ENCODE assay signal across 24 cellular contexts in genomic region chr6:79404261-79404660, GRCh38.
A peak's percentile ranks its signal among the peaks of the same experiment; 100 is the strongest.
DNase-seq lines count a peak whose midpoint lies in the region; ATAC-seq, FAIRE-seq and TF ChIP-seq lines count a peak whose summit lies in the region.
"Had no signal": no experiment of that assay in that cellular context is flagged by ENCODE, and none has a peak within 500 bp of the region (broad histone marks: within the 10 kb centered on the region; RNA-seq: fewer than 3 reads in every experiment).

No MANE protein-coding gene starts in this region.

- TF ChIP-seq EP300 in H1 (IDR thresholded peaks at IDR 0.05; ENCODE audit: borderline replicate concordance in 1 of 2, low read depth in 2 of 2, low read length in 2 of 2) = no peak

- H3K27ac Mint-ChIP-seq in stimulated activated effector memory CD8-positive, alpha-beta T cell treated with anti-CD3 and anti-CD28 coated beads, Interleukin-12 subunit alpha, Interleukin-12 subunit beta, amount 100 ng/mL, for 72 hours = no peak overlapping the region
- H3K27ac Mint-ChIP-seq: CD8-positive, alpha-beta T cell had no signal

- no peak overlapping the region for H2BK5ac ChIP-seq in H1 (ENCODE audit: low read depth, low read length)

- no peak overlapping the region for H3K23ac ChIP-seq in H1 (ENCODE audit: insufficient read length)

- H4K20me1 ChIP-seq in HCT116 (ENCODE audit: insufficient read depth) (no peaks in the 10 kb centered on the region), H1 (replicated peaks in 1 of 2; ENCODE audit: control insufficient read depth in 1 of 2, insufficient read depth in 2 of 2, low read length in 2 of 2) (no peaks in the 10 kb centered on the region)
- H4K20me1 ChIP-seq: BLaER1 treated with 17β-estradiol and CSF1 and Interleukin-3, amounts not matched to agents 10 nM and 100 nM had no signal

- H4K5ac ChIP-seq in H1 (ENCODE audit: insufficient read length, low read depth, low read length) = no peak overlapping the region

- TF ChIP-seq RAD21 in HCT116 (IDR thresholded peaks at IDR 0.05; ENCODE audit: low read depth) = peak; percentile 41; the same call in 1 of the 2 replicates
- peak; percentile 59 to 67 for TF ChIP-seq RAD21 in H1 (IDR thresholded peaks at IDR 0.05 in 1 of 2, conservative IDR thresholded peaks at IDR 0.05 in 1 of 2; ENCODE audit: low read depth in 2 of 2, low read length in 2 of 2)

- H3K9me3 Mint-ChIP-seq in stimulated activated effector memory CD8-positive, alpha-beta T cell treated with anti-CD3 and anti-CD28 coated beads, Interleukin-12 subunit alpha, Interleukin-12 subunit beta, amount 100 ng/mL, for 72 hours = no peaks in the 10 kb centered on the region
- H3K9me3 Mint-ChIP-seq: CD8-positive, alpha-beta T cell had no signal

- H3K79me2 ChIP-seq in HCT116 (ENCODE audit: insufficient read depth, low read length) = no peaks in the 10 kb centered on the region
- H3K79me2 ChIP-seq in H1 (ENCODE audit: control insufficient read depth in 1 of 2, insufficient read depth in 2 of 2, low read length in 2 of 2) = no peaks in the 10 kb centered on the region

- CTCF ChIA-PET in HCT116 (lab: Charles Lee) (no interaction called here), H1 (lab: Charles Lee; ENCODE audit: partially characterized antibody) (interaction anchor here (0.8 to 3.4 kb wide), 17 partner anchors 8 to 464 kb away, joined by 3 to 19 read pairs (median 3); no protein-coding TSS in a partner anchor)

- POLR2A ChIA-PET in HCT116 (lab: Charles Lee) = no interaction called here
- POLR2A ChIA-PET in H1 (lab: Charles Lee; ENCODE audit: partially characterized antibody) = interaction anchor here (1.3 kb wide), 1 partner anchor 10 kb away, joined by 3 read pairs; no protein-coding TSS in a partner anchor

- H3K56ac ChIP-seq in H1 (replicated peaks; ENCODE audit: insufficient read length, low read depth, low read length) = no peak overlapping the region

- WGBS in H1 (ENCODE audit: extremely low coverage in 1 of 2, insufficient coverage in 1 of 2, insufficient read length in 1 of 2, insufficient replicate concordance in 2 of 2, low coverage in 1 of 2, low lambda C conversion rate in 2 of 2, missing lambda C conversion rate in 1 of 2), 2 experiments = 43% methylated on average over 3 of the region's 3 CpGs; no CpG with 5 or more reads in 1 of the 2 experiments

- H4K91ac ChIP-seq in H1 (replicated peaks; ENCODE audit: insufficient read length, low read length) = no peak overlapping the region

- H3K4me3 Mint-ChIP-seq in stimulated activated effector memory CD8-positive, alpha-beta T cell treated with anti-CD3 and anti-CD28 coated beads, Interleukin-12 subunit alpha, Interleukin-12 subunit beta, amount 100 ng/mL, for 72 hours = no peak overlapping the region
- H3K4me3 Mint-ChIP-seq: CD8-positive, alpha-beta T cell had no signal

- H3K36me3 ChIP-seq in HCT116 (ENCODE audit: control insufficient read depth in 1 of 2, insufficient read depth in 2 of 2, low read length in 2 of 2) (no peaks in the 10 kb centered on the region), H1 (ENCODE audit: control insufficient read depth in 2 of 4, insufficient read depth in 4 of 4, low read length in 3 of 4) (no peaks in the 10 kb centered on the region)
- H3K36me3 ChIP-seq: BLaER1 treated with 17β-estradiol and CSF1 and Interleukin-3, amounts not matched to agents 10 nM and 100 nM; MG63 had no signal

- H2BK12ac ChIP-seq in H1 (ENCODE audit: low read depth, low read length) = no peak overlapping the region

- no peak overlapping the region for H2BK120ac ChIP-seq in H1 (replicated peaks; ENCODE audit: low read depth, low read length)

- intact Hi-C loops in HCT116 (cut with micrococcal nuclease) = loop anchor here (1.0 kb wide), 1 partner anchor 309 kb away; no protein-coding TSS in a partner anchor

- RAD21 ChIA-PET in HCT116 (lab: Charles Lee; ENCODE audit: low non-redundant PET in 1 of 2, low total read pairs in 2 of 2, uncharacterized antibody in 2 of 2, unreplicated experiment in 2 of 2) = no interaction called here

- H2BK15ac ChIP-seq in H1 (ENCODE audit: low read length) = no peak overlapping the region

- no peaks in the 10 kb centered on the region for H3K9me2 ChIP-seq in HCT116 (ENCODE audit: insufficient read depth)

- H3K9ac ChIP-seq in HCT116 (ENCODE audit: low read length) (no peak overlapping the region), H1 (replicated peaks in 1 of 4; ENCODE audit: extremely low read depth in 1 of 4, low read depth in 3 of 4, low read length in 3 of 4) (no peak overlapping the region)
- H3K9ac ChIP-seq: BLaER1 treated with 17β-estradiol and CSF1 and Interleukin-3, amounts not matched to agents 10 nM and 100 nM had no signal

- no peaks in the 10 kb centered on the region for H3K4me1 Mint-ChIP-seq in stimulated activated effector memory CD8-positive, alpha-beta T cell treated with anti-CD3 and anti-CD28 coated beads, Interleukin-12 subunit alpha, Interleukin-12 subunit beta, amount 100 ng/mL, for 72 hours

- DNase-seq in HCT116 (ENCODE audit: low read depth, low spot score) (no peak), H1 (ENCODE audit: low read depth in 1 of 2, low spot score in 2 of 2) (no peak), left lobe of liver (ENCODE audit: low spot score) (no peak), NCI-H82 (lab: John Stamatoyannopoulos, UW) (no peak), GM20000 (ENCODE audit: low spot score) (no peak)
- no peak for DNase-seq in stimulated activated effector memory CD8-positive, alpha-beta T cell treated with anti-CD3 and anti-CD28 coated beads, Interleukin-12 subunit alpha, Interleukin-12 subunit beta, amount 100 ng/mL, for 72 hours (ENCODE audit: low spot score in 2 of 2)
- no peak for DNase-seq in activated CD4-positive, alpha-beta T cell treated with anti-CD3 and anti-CD28 coated beads for 4 hours
- DNase-seq: Calu3; CD8-positive, alpha-beta T cell; IMR-90; Karpas-422; MG63; NCI-H1048; NCI-H1436 treated with DMSO at 0.1 percent for 48 hours; NCI-H2029 treated with DMSO at 0.1 percent for 48 hours; NCI-H2171; OCI-M1; SHP77 treated with DMSO at 0.1 percent for 48 hours had no signal

- H3K4me2 ChIP-seq in HCT116 (ENCODE audit: low read length) (no peak overlapping the region), H1 (ENCODE audit: insufficient read depth in 1 of 2, low read depth in 2 of 2, low read length in 2 of 2) (no peak overlapping the region)
- H3K4me2 ChIP-seq: BLaER1 treated with 17β-estradiol and CSF1 and Interleukin-3, amounts not matched to agents 10 nM and 100 nM had no signal

- H2AK5ac ChIP-seq in H1 (ENCODE audit: low read depth, low read length) = no peak overlapping the region

- no peaks in the 10 kb centered on the region for H3K9me3 ChIP-seq in HCT116 (ENCODE audit: control insufficient read depth in 1 of 2, insufficient read depth in 1 of 2, low read depth in 1 of 2, low read length in 2 of 2)
- H3K9me3 ChIP-seq in H1 (ENCODE audit: insufficient read depth in 2 of 2, low read depth in 1 of 2, low read length in 1 of 2) = 0 out of 4 replicates have a peak, but pooled peaks cover 0 to 5% of the 10 kb centered on the region in 2 experiments
- H3K9me3 ChIP-seq: BLaER1 treated with 17β-estradiol and CSF1 and Interleukin-3, amounts not matched to agents 10 nM and 100 nM had no signal

- H3K36me3 Mint-ChIP-seq in stimulated activated effector memory CD8-positive, alpha-beta T cell treated with anti-CD3 and anti-CD28 coated beads, Interleukin-12 subunit alpha, Interleukin-12 subunit beta, amount 100 ng/mL, for 72 hours = no peaks in the 10 kb centered on the region
- H3K36me3 Mint-ChIP-seq: CD8-positive, alpha-beta T cell had no signal

- TF ChIP-seq CTCF in HCT116 (IDR thresholded peaks at IDR 0.05 in 2 of 3, conservative IDR thresholded peaks at IDR 0.05 in 1 of 3; ENCODE audit: borderline replicate concordance in 1 of 3, insufficient read depth in 1 of 3, low read depth in 2 of 3, low read length in 2 of 3) = peak in 2 of 3 experiments; percentile 31 to 34; a peak in 3 of 6 replicates
- peak; percentile 44 to 58 (median 56) for TF ChIP-seq CTCF in H1 (IDR thresholded peaks at IDR 0.05; ENCODE audit: control extremely low read depth in 1 of 3, insufficient read depth in 1 of 3, low read depth in 1 of 3, low read length in 3 of 3)
- no peak for TF ChIP-seq CTCF in GM20000 (IDR thresholded peaks at IDR 0.05; ENCODE audit: extremely low read depth, missing control alignments)

- H3K27me3 ChIP-seq in HCT116 (ENCODE audit: insufficient read depth, low read length) (no peaks in the 10 kb centered on the region), H1 (replicated peaks in 1 of 4; ENCODE audit: control insufficient read depth in 3 of 4, extremely low read depth in 1 of 4, insufficient read depth in 3 of 4, low read length in 3 of 4) (no peaks in the 10 kb centered on the region)
- H3K27me3 ChIP-seq: BLaER1 treated with 17β-estradiol and CSF1 and Interleukin-3, amounts not matched to agents 10 nM and 100 nM; MG63 had no signal

- H3K4ac ChIP-seq in H1 (replicated peaks; ENCODE audit: insufficient read length, low read depth, low read length) = no peak overlapping the region

- no TSS peak for BruUV-seq in HCT116 (replicated peaks; lab: Mats Ljungman, UMichigan)

- no peaks in the 10 kb centered on the region for H3K23me2 ChIP-seq in H1 (ENCODE audit: low read depth, low read length)

- H3K27ac ChIP-seq in HCT116 (ENCODE audit: low read depth, low read length) (no peak overlapping the region), H1 (ENCODE audit: low read depth, low read length) (no peak overlapping the region)
- H3K27ac ChIP-seq: BLaER1 treated with 17β-estradiol and CSF1 and Interleukin-3, amounts not matched to agents 10 nM and 100 nM; HL-60 had no signal

- H3K4me1 ChIP-seq in HCT116 (ENCODE audit: control insufficient read depth in 1 of 2, insufficient read depth in 2 of 2, low read length in 2 of 2) = no peaks in the 10 kb centered on the region
- peaks cover 0 to 4% (median 0%) of the 10 kb centered on the region in 4 experiments; a peak in 4 of 7 replicates for H3K4me1 ChIP-seq in H1 (replicated peaks in 1 of 4; ENCODE audit: control insufficient read depth in 3 of 4, insufficient read depth in 4 of 4, low read length in 3 of 4)
- H3K4me1 ChIP-seq: BLaER1 treated with 17β-estradiol and CSF1 and Interleukin-3, amounts not matched to agents 10 nM and 100 nM had no signal

- H3K4me3 ChIP-seq in HCT116 (replicated peaks in 1 of 2; ENCODE audit: low read depth in 1 of 2, low read length in 2 of 2) (no peak overlapping the region), H1 (ENCODE audit: extremely low read depth in 1 of 4, insufficient read depth in 2 of 4, low read depth in 3 of 4, low read length in 4 of 4) (no peak overlapping the region)
- H3K4me3 ChIP-seq: BLaER1 treated with 17β-estradiol and CSF1 and Interleukin-3, amounts not matched to agents 10 nM and 100 nM; MG63 had no signal

- no peak for TF ChIP-seq POLR2A in HCT116 (IDR thresholded peaks at IDR 0.05; ENCODE audit: borderline replicate concordance, extremely low read depth, insufficient read depth, insufficient read length)
- TF ChIP-seq POLR2A in H1 (IDR thresholded peaks at IDR 0.05; ENCODE audit: control extremely low read depth in 1 of 2, low read depth in 2 of 2, low read length in 2 of 2) = no peak

- H4K8ac ChIP-seq in H1 (ENCODE audit: extremely low read depth, insufficient read depth, low read length) = no peak overlapping the region

- H3K18ac ChIP-seq in H1 (ENCODE audit: extremely low read depth, low read length) = no peak overlapping the region

- ATAC-seq in HCT116 = peak; percentile 76
- ATAC-seq in left lobe of liver = peak; percentile 4
- ATAC-seq in stimulated activated effector memory CD8-positive, alpha-beta T cell treated with anti-CD3 and anti-CD28 coated beads, Interleukin-12 subunit alpha, Interleukin-12 subunit beta, amount 100 ng/mL, for 72 hours = peak; percentile 4
- no peak for ATAC-seq in GM21786 (IDR thresholded peaks at IDR 0.05; ENCODE audit: unreplicated experiment)
- ATAC-seq: CD8-positive, alpha-beta T cell; SK-N-SH treated with all-trans-retinoic acid at 6 μM for 48 hours had no signal

- H2AFZ ChIP-seq in HCT116 (ENCODE audit: low read depth, low read length, poor library complexity, severe bottlenecking) (peak overlapping the region; percentile 27), H1 (ENCODE audit: low read length) (peak overlapping the region; percentile 74; the same call in 1 of the 2 replicates)

- no peaks in the 10 kb centered on the region for H3K79me1 ChIP-seq in H1 (ENCODE audit: low read depth, low read length)

- H3K14ac ChIP-seq in H1 (ENCODE audit: insufficient read length) = no peak overlapping the region

- H2BK20ac ChIP-seq in H1 (ENCODE audit: low read length) = peak overlapping the region; percentile 36; the same call in 1 of the 2 replicates

- no peak for FAIRE-seq in H1 (lab: Jason Lieb, UNC)
- FAIRE-seq: GM12891, H54 had no signal

Comparison
In these comparisons a context has a peak if more than half of its experiments do, and no peak if none do; other contexts are left out.
1. Of the 16 proteins assayed by ChIP-seq in both H1 and HCT116: peak only in H1: none; only in HCT116: none; in both: CTCF and RAD21; in neither: 14.